In genomic region chr10:80455461-80456345, GRCh38 we compare ENCODE assay signal across 8 cellular contexts. TPM values are rescaled to one million over a fixed set of nuclear protein-coding genes. Genes with fewer than 3 reads are reported as not detected.
DNase-seq lines count a peak whose midpoint lies in the region; ATAC-seq and TF ChIP-seq lines count a peak whose summit lies in the region.

No MANE protein-coding gene starts in this region.

- H3K27ac ChIP-seq in OCI-LY7 (ENCODE audit: low read depth, low read length, poor library complexity, severe bottlenecking) (peak overlapping the region; percentile 66), endodermal cell (ENCODE audit: low read depth, low read length) (no peak overlapping the region)

- H3K27me3 Mint-ChIP-seq in CD14-positive monocyte (ENCODE audit: low read depth in 3 of 3) (peaks cover 0 to 2% (median 2%) of the 10 kb centered on the region in 3 donors), endodermal cell (ENCODE audit: insufficient read depth) (no peaks in the 10 kb centered on the region)

- H3K36me3 ChIP-seq in OCI-LY7 (ENCODE audit: insufficient read depth, low read length), result no peaks in the 10 kb centered on the region
- H3K36me3 ChIP-seq in endodermal cell (ENCODE audit: control insufficient read depth, insufficient read depth, low read length), result peaks cover 6% of the 10 kb centered on the region
- peaks cover 5% of the 10 kb centered on the region for H3K36me3 ChIP-seq in neuron (ENCODE audit: insufficient read depth, low read length)

- peaks cover 60% of the 10 kb centered on the region for H3K4me1 ChIP-seq in OCI-LY7 (ENCODE audit: insufficient read depth, low read length, poor library complexity, severe bottlenecking)
- H3K4me1 ChIP-seq in endodermal cell (ENCODE audit: control insufficient read depth, insufficient read depth, low read length), result peaks cover 13% of the 10 kb centered on the region
- peaks cover 32% of the 10 kb centered on the region for H3K4me1 ChIP-seq in neuron (ENCODE audit: insufficient read depth, low read length)

- H3K79me2 ChIP-seq in OCI-LY7 (ENCODE audit: insufficient read depth, low read depth, low read length), result peaks cover 61% of the 10 kb centered on the region

- peaks cover 12% of the 10 kb centered on the region for H4K20me1 ChIP-seq in OCI-LY7 (ENCODE audit: insufficient read depth, low read length)

- H3K9ac ChIP-seq in endodermal cell (ENCODE audit: extremely low read depth, low read length, poor library complexity, severe bottlenecking), result peak overlapping the region; percentile 91

- H3K4me3 Mint-ChIP-seq in CD14-positive monocyte, result peak overlapping the region; percentile 99
- H3K4me3 Mint-ChIP-seq in endodermal cell, result no peak overlapping the region

- H2AFZ ChIP-seq in OCI-LY7 (ENCODE audit: low read length) (no peak overlapping the region), neuron (ENCODE audit: low read depth, low read length) (no peak overlapping the region)

- in situ Hi-C loops in GM13977 (cut with MboI; ENCODE audit: low pct_unique_long_range_greater_than_20kb, low sequenced_read_pairs, unreplicated experiment), result no loop called here

- H3K36me3 Mint-ChIP-seq in CD14-positive monocyte (peaks cover 5 to 24% of the 10 kb centered on the region in 2 donors), endodermal cell (ENCODE audit: low read depth) (peaks cover 6% of the 10 kb centered on the region)

- no peak for TF ChIP-seq CTCF in CD14-positive monocyte (IDR thresholded peaks at IDR 0.05)
- TF ChIP-seq CTCF in OCI-LY7 (conservative IDR thresholded peaks at IDR 0.05; ENCODE audit: low read length), result no peak
- no peak for TF ChIP-seq CTCF in endodermal cell (conservative IDR thresholded peaks at IDR 0.05)
- no peak for TF ChIP-seq CTCF in GM13977 (IDR thresholded peaks at IDR 0.05; ENCODE audit: extremely low read depth, insufficient read depth, missing control alignments)

- WGBS in endodermal cell (ENCODE audit: insufficient coverage in 1 of 2, insufficient read length in 1 of 2), 2 experiments, result 77 to 81% methylated on average over 9 to 13 of the region's 13 CpGs

- H3K9me3 ChIP-seq in OCI-LY7 (ENCODE audit: low read length) (no peaks in the 10 kb centered on the region), endodermal cell (ENCODE audit: control insufficient read depth, low read length) (no peaks in the 10 kb centered on the region), neuron (ENCODE audit: low read length) (peaks cover 2% of the 10 kb centered on the region)

- H3K4me2 ChIP-seq in OCI-LY7 (ENCODE audit: low read length), result peak overlapping the region; percentile 79

- peak overlapping the region; percentile 92 for H3K4me3 ChIP-seq in OCI-LY7 (ENCODE audit: low read depth, low read length, poor library complexity, severe bottlenecking)
- H3K4me3 ChIP-seq in endodermal cell (ENCODE audit: low read length), result peak overlapping the region; percentile 86
- peak overlapping the region; percentile 82 for H3K4me3 ChIP-seq in neuron (ENCODE audit: low read length)

- TSS peak; percentile 52 for BruUV-seq in OCI-LY7 (replicated peaks; lab: Mats Ljungman, UMichigan)

- intact Hi-C loops in CD14-positive monocyte (cut with micrococcal nuclease), result loop anchor here (1.0 to 5.0 kb wide), 3 partner anchors 8 to 49 kb away; no protein-coding TSS in a partner anchor
- intact Hi-C loops in OCI-LY7 (cut with micrococcal nuclease; ENCODE audit: unreplicated experiment), result loop anchor here (2.0 to 5.0 kb wide), 3 partner anchors 15 to 268 kb away; no protein-coding TSS in a partner anchor

- no peaks in the 10 kb centered on the region for H3K9me2 ChIP-seq in OCI-LY7 (ENCODE audit: insufficient read depth, low read length)

- peak overlapping the region; percentile 88 to 99 (median 94) for H3K27ac Mint-ChIP-seq in CD14-positive monocyte
- H3K27ac Mint-ChIP-seq in endodermal cell, result peak overlapping the region; percentile 90

- DNase-seq in CD14-positive monocyte (ENCODE audit: low spot score) (no peak), OCI-LY7 (ENCODE audit: low spot score) (no peak), endodermal cell (no peak), cerebellar cortex (ENCODE audit: low spot score) (no peak), AML-193 (lab: John Stamatoyannopoulos, UW) (no peak), GM13977 (ENCODE audit: low spot score) (no peak)

- ATAC-seq in GM18867 (IDR thresholded peaks at IDR 0.05; ENCODE audit: unreplicated experiment), result no peak

- CTCF ChIA-PET in OCI-LY7 (lab: Charles Lee; ENCODE audit: unreplicated experiment), result no interaction called here

- peaks cover 59% of the 10 kb centered on the region for H3K4me1 Mint-ChIP-seq in CD14-positive monocyte
- H3K4me1 Mint-ChIP-seq in endodermal cell, result peaks cover 46% of the 10 kb centered on the region

- no peaks in the 10 kb centered on the region for H3K27me3 ChIP-seq in endodermal cell (ENCODE audit: control insufficient read depth, insufficient read depth, low read length, poor library complexity, severe bottlenecking)
- H3K27me3 ChIP-seq in neuron (ENCODE audit: insufficient read depth, low read length), result no peaks in the 10 kb centered on the region

- H3K9me3 Mint-ChIP-seq in CD14-positive monocyte (peaks cover 0 to 3% (median 0%) of the 10 kb centered on the region in 7 donors), endodermal cell (no peaks in the 10 kb centered on the region)

- POLR2A ChIA-PET in OCI-LY7 (lab: Charles Lee), result interaction anchor here (0.5 to 1.9 kb wide), 4 partner anchors 9 to 113 kb away, joined by 3 to 5 read pairs (median 3); no protein-coding TSS in a partner anchor

RNA-seq across cellular contexts. Expression of gene TSPAN14, which starts 1.6 kb away (rescaled TPM):
- polyA plus RNA-seq in CD14-positive monocyte, result 100 to 1,000 TPM; 123 to 160 TPM
- total RNA-seq in OCI-LY7 (2014; rRNA removed; shearing (Covaris generic)), result 15.5 and 17.0 TPM in 2 replicates
- total RNA-seq in OCI-LY7 (2022), result 33.4 and 33.6 TPM in 2 replicates
- 100 to 1,000 TPM; 121 to 123 TPM for total RNA-seq in endodermal cell
- 142 TPM for polyA plus RNA-seq in endodermal cell (2013, experiment 1 of 2)
- polyA plus RNA-seq in endodermal cell (2013, experiment 2 of 2), result 127 TPM

RNA-seq across cellular contexts. Expression of gene PRXL2A, which starts 47.4 kb away (rescaled TPM):
- polyA plus RNA-seq in CD14-positive monocyte, result 1 to 10 TPM; 3.4 to 4.1 TPM
- not detected in 2 replicates for total RNA-seq in OCI-LY7 (2014; rRNA removed; shearing (Covaris generic))
- not detected in 2 replicates for total RNA-seq in OCI-LY7 (2022)
- total RNA-seq in endodermal cell, result 100 to 1,000 TPM; 101 to 127 TPM
- polyA plus RNA-seq in endodermal cell (2013, experiment 1 of 2), result 101 TPM
- 97.4 TPM for polyA plus RNA-seq in endodermal cell (2013, experiment 2 of 2)

Comparison
In these comparisons a context has a peak if more than half of its experiments do, and no peak if none do; other contexts are left out.
1. RNA of gene PRXL2A, which starts 47.4 kb away (total RNA-seq): 101 to 127 TPM in endodermal cell; not detected in OCI-LY7; every median in the first group is over 10 times any median in the second.
2. Peak in every context shown above with its lines, with median percentiles within 50 percentile points of each other: H3K4me3 ChIP-seq.